Comparison of ENCODE assay signal across 9 cellular contexts in genomic region chr2:127080226-127080940, GRCh38. TPM values are rescaled to one million over a fixed set of nuclear protein-coding genes. Genes with fewer than 3 reads are reported as not detected.
DNase-seq lines count a peak whose midpoint lies in the region; ATAC-seq and TF ChIP-seq lines count a peak whose summit lies in the region.
"Had no signal": no experiment of that assay in that cellular context is flagged by ENCODE, and none has a peak within 500 bp of the region (broad histone marks: within the 10 kb centered on the region; RNA-seq: fewer than 3 reads in every experiment).

No MANE protein-coding gene starts in this region.

- TF ChIP-seq CTCF in right atrium auricular region (IDR thresholded peaks at IDR 0.05): no peak
- no peak for TF ChIP-seq CTCF in stomach (IDR thresholded peaks at IDR 0.05)
- no peak for TF ChIP-seq CTCF in breast epithelium (IDR thresholded peaks at IDR 0.05)

- TF ChIP-seq POLR2A in stomach (IDR thresholded peaks at IDR 0.05): no peak
- TF ChIP-seq POLR2A in breast epithelium (IDR thresholded peaks at IDR 0.05): no peak

- H3K4me3 ChIP-seq in right atrium auricular region (no peak overlapping the region), right cardiac atrium (ENCODE audit: low read length) (no peak overlapping the region), stomach (peak overlapping the region in 3 of 4 donors; percentile 16 to 25 (median 25)), breast epithelium (peak overlapping the region in 1 of 3 donors; percentile 49)
- H3K4me3 ChIP-seq: SJSA1 had no signal

- H3K36me3 ChIP-seq in right atrium auricular region (no peaks in the 10 kb centered on the region), stomach (no peaks in the 10 kb centered on the region), breast epithelium (no peaks in the 10 kb centered on the region)

- H3K36me3 Mint-ChIP-seq in activated CD4-positive, alpha-beta T cell treated with anti-CD3 and anti-CD28 coated beads, Interleukin-2, amount 10 ng/mL, durations not matched to agents 24 days and 14 days (ENCODE audit: low read depth): peaks cover 7% of the 10 kb centered on the region

- H3K4me3 Mint-ChIP-seq in activated CD4-positive, alpha-beta T cell treated with anti-CD3 and anti-CD28 coated beads, Interleukin-2, amount 10 ng/mL, durations not matched to agents 24 days and 14 days: peak overlapping the region; percentile 89

- H3K4me1 Mint-ChIP-seq in activated CD4-positive, alpha-beta T cell treated with anti-CD3 and anti-CD28 coated beads, Interleukin-2, amount 10 ng/mL, durations not matched to agents 24 days and 14 days: peaks cover 66% of the 10 kb centered on the region

- peak; percentile 49 for ATAC-seq in Right ventricle myocardium inferior
- ATAC-seq in right cardiac atrium: peak; percentile 67 to 72

- no peaks in the 10 kb centered on the region for H3K27me3 Mint-ChIP-seq in activated CD4-positive, alpha-beta T cell treated with anti-CD3 and anti-CD28 coated beads, Interleukin-2, amount 10 ng/mL, durations not matched to agents 24 days and 14 days

- DNase-seq in Right ventricle myocardium inferior (ENCODE audit: missing footprints): no peak
- DNase-seq in right atrium auricular region (ENCODE audit: low spot score): no peak
- DNase-seq in activated CD4-positive, alpha-beta T cell treated with anti-CD3 and anti-CD28 coated beads, Interleukin-2, amount 10 ng/mL, durations not matched to agents 24 days and 14 days: peak; percentile 77
- DNase-seq in right cardiac atrium: no peak
- DNase-seq in stomach: peak; percentile 48
- no peak for DNase-seq in T1000 (lab: John Stamatoyannopoulos, UW)
- no peak for DNase-seq in AG20443 (ENCODE audit: low spot score)
- no peak for DNase-seq in breast epithelium (ENCODE audit: low spot score in 2 of 2)

- H3K27me3 ChIP-seq in right atrium auricular region: no peaks in the 10 kb centered on the region
- no peaks in the 10 kb centered on the region for H3K27me3 ChIP-seq in right cardiac atrium (ENCODE audit: control insufficient read depth, insufficient read depth)
- no peaks in the 10 kb centered on the region for H3K27me3 ChIP-seq in stomach
- H3K27me3 ChIP-seq in breast epithelium: no peaks in the 10 kb centered on the region
- H3K27me3 ChIP-seq: SJSA1 had no signal

- peaks cover 0 to 38% of the 10 kb centered on the region in 2 donors for H3K4me1 ChIP-seq in right atrium auricular region
- no peaks in the 10 kb centered on the region for H3K4me1 ChIP-seq in right cardiac atrium (ENCODE audit: control insufficient read depth, insufficient read depth, low read length)
- peaks cover 67 to 96% (median 75%) of the 10 kb centered on the region in 4 donors for H3K4me1 ChIP-seq in stomach
- peaks cover 11 to 18% of the 10 kb centered on the region in 2 donors for H3K4me1 ChIP-seq in breast epithelium

- H3K9me3 ChIP-seq in right atrium auricular region: no peaks in the 10 kb centered on the region
- H3K9me3 ChIP-seq in right cardiac atrium (ENCODE audit: control insufficient read depth, low read length): no peaks in the 10 kb centered on the region
- H3K9me3 ChIP-seq in stomach: no peaks in the 10 kb centered on the region
- H3K9me3 ChIP-seq in breast epithelium: no peaks in the 10 kb centered on the region
- H3K9me3 ChIP-seq: SJSA1 had no signal

- no peaks in the 10 kb centered on the region for H3K9me3 Mint-ChIP-seq in activated CD4-positive, alpha-beta T cell treated with anti-CD3 and anti-CD28 coated beads, Interleukin-2, amount 10 ng/mL, durations not matched to agents 24 days and 14 days

- no peak for TF ChIP-seq EP300 in stomach (IDR thresholded peaks at IDR 0.05)

- 68% methylated on average over 14 of the region's 14 CpGs for WGBS in right cardiac atrium
- WGBS in stomach, 5 donors: 47 to 63% (median 59%) methylated on average over 10 to 14 of the region's 14 CpGs

- H3K27ac ChIP-seq in right atrium auricular region (peak overlapping the region in 1 of 2 donors; percentile 13), right cardiac atrium (ENCODE audit: low read length) (no peak overlapping the region), stomach (peak overlapping the region; percentile 12 to 92 (median 89)), breast epithelium (peak overlapping the region in 1 of 2 donors; percentile 88)
- H3K27ac ChIP-seq: SJSA1 had no signal

- intact Hi-C loops in Right ventricle myocardium inferior (cut with DNase I) (no loop called here), right cardiac atrium (cut with DNase I) (no loop called here), stomach (cut with DNase I; ENCODE audit: low total_unique reads) (no loop called here), breast epithelium (cut with DNase I; ENCODE audit: low total_unique reads) (no loop called here)
- intact Hi-C loops in activated CD4-positive, alpha-beta T cell treated with anti-CD3 and anti-CD28 coated beads, Interleukin-2, amount 10 ng/mL, durations not matched to agents 24 days and 14 days (cut with micrococcal nuclease): loop anchor here (5.0 to 10.0 kb wide), 6 partner anchors 212 to 482 kb away; partner anchors contain the start of genes ERCC3, GYPC, MAP3K2 and PROC

- H3K27ac Mint-ChIP-seq in activated CD4-positive, alpha-beta T cell treated with anti-CD3 and anti-CD28 coated beads, Interleukin-2, amount 10 ng/mL, durations not matched to agents 24 days and 14 days: peak overlapping the region; percentile 94

RNA-seq across cellular contexts. Expression of gene BIN1, which starts 26.6 kb away (rescaled TPM):
- total RNA-seq in Right ventricle myocardium inferior (17.9 TPM), right atrium auricular region (10 to 100 TPM in 1 of 2 donors, 1 to 10 TPM in 1; 7.6 to 15.3 TPM), right cardiac atrium (10 to 100 TPM in 3 of 4 donors, 1 to 10 TPM in 1; 6.6 to 12.0 (median 10.4) TPM), stomach (100 to 1,000 TPM in 1 of 5 donors, 10 to 100 TPM in 4; 39.1 to 175 (median 45.1) TPM), breast epithelium (10 to 100 TPM; 30.1 to 74.4 (median 59.3) TPM)
- 38.3 and 39.7 TPM in 2 replicates for total RNA-seq in activated CD4-positive, alpha-beta T cell treated with anti-CD3 and anti-CD28 coated beads, Interleukin-2, amount 10 ng/mL, durations not matched to agents 24 days and 14 days
- polyA plus RNA-seq in right cardiac atrium (5.9 TPM), stomach (10 to 100 TPM; 47.8 to 49.6 (median 47.8) TPM)

Comparison
In these comparisons a context has a peak if more than half of its experiments do, and no peak if none do; other contexts are left out.
1. DNase-seq: peak in activated CD4-positive, alpha-beta T cell treated with anti-CD3 and anti-CD28 coated beads, Interleukin-2, amount 10 ng/mL, durations not matched to agents 24 days and 14 days (single experiment) and stomach (single experiment); none in Right ventricle myocardium inferior (single experiment), right atrium auricular region (single experiment), right cardiac atrium (0 of 3), T1000 (single experiment), AG20443 (single experiment) and breast epithelium (0 of 2).
2. H3K4me3 ChIP-seq: peak in stomach (3 of 4); none in right atrium auricular region (0 of 2) and right cardiac atrium (single experiment).